In genomic region chr2:43508209-43508608, GRCh38 we compare ENCODE assay signal across 25 cellular contexts.
DNase-seq lines count a peak whose midpoint lies in the region; ATAC-seq, FAIRE-seq and TF ChIP-seq lines count a peak whose summit lies in the region.
"Had no signal": no experiment of that assay in that cellular context is flagged by ENCODE, and none has a peak within 500 bp of the region (broad histone marks: within the 10 kb centered on the region; RNA-seq: fewer than 3 reads in every experiment).

No MANE protein-coding gene starts in this region.

- H3K9me3 ChIP-seq in RWPE2 (ENCODE audit: severe bottlenecking) (no peaks in the 10 kb centered on the region), small intestine (ENCODE audit: control insufficient read depth, low read depth) (no peaks in the 10 kb centered on the region)
- H3K9me3 ChIP-seq: BLaER1, Peyer's patch, sigmoid colon, suprapubic skin had no signal

- no peak for DNase-seq in activated naive CD4-positive, alpha-beta T cell treated with anti-CD3 and anti-CD28 coated beads, Interleukin-2, amount 10 ng/mL, durations not matched to agents 7 days and 5 days
- DNase-seq in activated naive CD4-positive, alpha-beta T cell treated with anti-CD3 and anti-CD28 coated beads, Interleukin-2, amount 50 U/mL, for 16 hours, result no peak
- DNase-seq in RWPE2 (ENCODE audit: low spot score) (no peak), small intestine (no peak), brain microvascular endothelial cell (no peak), COLO668 (lab: John Stamatoyannopoulos, UW; ENCODE audit: unreplicated experiment) (no peak)
- DNase-seq in activated naive CD8-positive, alpha-beta T cell treated with anti-CD3 and anti-CD28 coated beads, Interleukin-2, amount 10 ng/mL, durations not matched to agents 7 days and 5 days, result no peak
- DNase-seq: activated CD4-positive, alpha-beta T cell treated with anti-CD3 and anti-CD28 coated beads for 48 hours; activated CD8-positive, alpha-beta memory T cell treated with anti-CD3 and anti-CD28 coated beads, Interleukin-2, amount 50 U/mL, for 4 hours; erythroblast; GOT3; hypothalamus; left cardiac atrium; Peyer's patch; SIG-M5; sigmoid colon had no signal

- peak overlapping the region; percentile 5 for H3K27ac ChIP-seq in RWPE2 (ENCODE audit: poor library complexity, severe bottlenecking)
- no peak overlapping the region for H3K27ac ChIP-seq in small intestine (ENCODE audit: low read depth in 1 of 2, low read length in 1 of 2)
- H3K27ac ChIP-seq in brain microvascular endothelial cell, result no peak overlapping the region
- H3K27ac ChIP-seq: BLaER1, coronary artery, Peyer's patch, sigmoid colon, suprapubic skin had no signal

- peaks cover 5% of the 10 kb centered on the region; the same call in 1 of the 2 replicates for H3K36me3 ChIP-seq in RWPE2 (ENCODE audit: low read depth)
- peaks cover 0 to 4% of the 10 kb centered on the region in 2 donors for H3K36me3 ChIP-seq in small intestine (ENCODE audit: control insufficient read depth in 2 of 2, insufficient read depth in 2 of 2, low read length in 2 of 2)
- H3K36me3 ChIP-seq in brain microvascular endothelial cell (replicated peaks), result peaks cover 2% of the 10 kb centered on the region

- FAIRE-seq in small intestine (lab: Jason Lieb, UNC), result no peak
- FAIRE-seq: astrocyte, D721Med had no signal

- in situ Hi-C loops in brain microvascular endothelial cell (cut with HindIII; ENCODE audit: low pct_ligation_motif_present, low sequenced_read_pairs), result no loop called here

- no peaks in the 10 kb centered on the region for H3K27me3 Mint-ChIP-seq in activated naive CD4-positive, alpha-beta T cell treated with anti-CD3 and anti-CD28 coated beads, Interleukin-2, amount 10 ng/mL, durations not matched to agents 7 days and 5 days
- no peaks in the 10 kb centered on the region for H3K27me3 Mint-ChIP-seq in activated naive CD8-positive, alpha-beta T cell treated with anti-CD3 and anti-CD28 coated beads, Interleukin-2, amount 10 ng/mL, durations not matched to agents 7 days and 5 days
- H3K27me3 Mint-ChIP-seq in stimulated activated naive CD8-positive, alpha-beta T cell treated with anti-CD3 and anti-CD28 coated beads, Interleukin-15, Interleukin-2, amounts not matched to agents 100 ng/mL and 50 ng/mL, for 24 hours, result no peaks in the 10 kb centered on the region

- H3K27me3 ChIP-seq in RWPE2 (ENCODE audit: insufficient read depth, poor library complexity, severe bottlenecking) (no peaks in the 10 kb centered on the region), small intestine (ENCODE audit: control insufficient read depth in 2 of 2, insufficient read depth in 2 of 2, low read length in 2 of 2) (no peaks in the 10 kb centered on the region), brain microvascular endothelial cell (replicated peaks) (no peaks in the 10 kb centered on the region)
- H3K27me3 ChIP-seq: BLaER1, Peyer's patch, sigmoid colon, suprapubic skin had no signal

- ATAC-seq in RWPE2 (ENCODE audit: low read depth), result no peak
- ATAC-seq in activated naive CD8-positive, alpha-beta T cell treated with anti-CD3 and anti-CD28 coated beads, Interleukin-2, amount 10 ng/mL, durations not matched to agents 7 days and 5 days (ENCODE audit: low read depth), result peak; percentile 83
- ATAC-seq: left cardiac atrium had no signal

- no peaks in the 10 kb centered on the region for H3K9me3 Mint-ChIP-seq in activated naive CD4-positive, alpha-beta T cell treated with anti-CD3 and anti-CD28 coated beads, Interleukin-2, amount 10 ng/mL, durations not matched to agents 7 days and 5 days
- peaks cover 1% of the 10 kb centered on the region for H3K9me3 Mint-ChIP-seq in activated naive CD8-positive, alpha-beta T cell treated with anti-CD3 and anti-CD28 coated beads, Interleukin-2, amount 10 ng/mL, durations not matched to agents 7 days and 5 days
- H3K9me3 Mint-ChIP-seq in stimulated activated naive CD8-positive, alpha-beta T cell treated with anti-CD3 and anti-CD28 coated beads, Interleukin-15, Interleukin-2, amounts not matched to agents 100 ng/mL and 50 ng/mL, for 24 hours, result no peaks in the 10 kb centered on the region
- H3K9me3 Mint-ChIP-seq: nephron; T-helper 2 cell treated with Interferon-gamma antibody and Interleukin-4, amounts not matched to agents 5 μg/mL and 100 μg/mL, for 36 hours had no signal

- H3K4me1 ChIP-seq in RWPE2 (ENCODE audit: insufficient read depth, poor library complexity, severe bottlenecking) (peaks cover 13% of the 10 kb centered on the region), small intestine (ENCODE audit: control insufficient read depth in 2 of 2, insufficient read depth in 1 of 2, low read depth in 1 of 2, low read length in 1 of 2) (no peaks in the 10 kb centered on the region)
- H3K4me1 ChIP-seq: BLaER1 had no signal

- WGBS in small intestine, 3 donors, result 63 to 81% (median 65%) methylated on average over 3 of the region's 3 CpGs

- POLR2A ChIA-PET in activated naive CD8-positive, alpha-beta T cell treated with anti-CD3 and anti-CD28 coated beads, Interleukin-2, amount 10 ng/mL, durations not matched to agents 7 days and 5 days (lab: Charles Lee), result interaction anchor here (0.8 kb wide), 1 partner anchor 32 kb away, joined by 3 read pairs; no protein-coding TSS in a partner anchor

- peaks cover 16% of the 10 kb centered on the region for H3K4me1 Mint-ChIP-seq in activated naive CD4-positive, alpha-beta T cell treated with anti-CD3 and anti-CD28 coated beads, Interleukin-2, amount 10 ng/mL, durations not matched to agents 7 days and 5 days
- peaks cover 20% of the 10 kb centered on the region for H3K4me1 Mint-ChIP-seq in activated naive CD8-positive, alpha-beta T cell treated with anti-CD3 and anti-CD28 coated beads, Interleukin-2, amount 10 ng/mL, durations not matched to agents 7 days and 5 days
- H3K4me1 Mint-ChIP-seq in stimulated activated naive CD8-positive, alpha-beta T cell treated with anti-CD3 and anti-CD28 coated beads, Interleukin-15, Interleukin-2, amounts not matched to agents 100 ng/mL and 50 ng/mL, for 24 hours (ENCODE audit: low read depth), result peaks cover 37% of the 10 kb centered on the region
- H3K4me1 Mint-ChIP-seq: nephron had no signal

- no peak overlapping the region for H3K4me3 ChIP-seq in RWPE2 (ENCODE audit: severe bottlenecking)
- no peak overlapping the region for H3K4me3 ChIP-seq in small intestine (ENCODE audit: low read depth in 1 of 2, low read length in 2 of 2)
- no peak overlapping the region for H3K4me3 ChIP-seq in brain microvascular endothelial cell (ENCODE audit: low read depth, low read length)
- H3K4me3 ChIP-seq: BLaER1, coronary artery, lung, Peyer's patch, sigmoid colon, suprapubic skin had no signal

- CTCF ChIA-PET in activated naive CD4-positive, alpha-beta T cell treated with anti-CD3 and anti-CD28 coated beads, Interleukin-2, amount 10 ng/mL, durations not matched to agents 7 days and 5 days (lab: Charles Lee), result no interaction called here

- peak overlapping the region; percentile 43 for H3K27ac Mint-ChIP-seq in activated naive CD4-positive, alpha-beta T cell treated with anti-CD3 and anti-CD28 coated beads, Interleukin-2, amount 10 ng/mL, durations not matched to agents 7 days and 5 days
- peak overlapping the region; percentile 42 for H3K27ac Mint-ChIP-seq in activated naive CD8-positive, alpha-beta T cell treated with anti-CD3 and anti-CD28 coated beads, Interleukin-2, amount 10 ng/mL, durations not matched to agents 7 days and 5 days
- H3K27ac Mint-ChIP-seq in stimulated activated naive CD8-positive, alpha-beta T cell treated with anti-CD3 and anti-CD28 coated beads, Interleukin-15, Interleukin-2, amounts not matched to agents 100 ng/mL and 50 ng/mL, for 24 hours, result peak overlapping the region; percentile 59
- H3K27ac Mint-ChIP-seq: nephron; T-helper 2 cell treated with Interferon-gamma antibody and Interleukin-4, amounts not matched to agents 5 μg/mL and 100 μg/mL, for 36 hours had no signal

- H3K36me3 Mint-ChIP-seq in activated naive CD4-positive, alpha-beta T cell treated with anti-CD3 and anti-CD28 coated beads, Interleukin-2, amount 10 ng/mL, durations not matched to agents 7 days and 5 days, result peaks cover 24% of the 10 kb centered on the region
- peaks cover 27% of the 10 kb centered on the region for H3K36me3 Mint-ChIP-seq in activated naive CD8-positive, alpha-beta T cell treated with anti-CD3 and anti-CD28 coated beads, Interleukin-2, amount 10 ng/mL, durations not matched to agents 7 days and 5 days
- H3K36me3 Mint-ChIP-seq in stimulated activated naive CD8-positive, alpha-beta T cell treated with anti-CD3 and anti-CD28 coated beads, Interleukin-15, Interleukin-2, amounts not matched to agents 100 ng/mL and 50 ng/mL, for 24 hours (ENCODE audit: low read depth), result peaks cover 60% of the 10 kb centered on the region

- TF ChIP-seq CTCF in RWPE2 (IDR thresholded peaks at IDR 0.05; ENCODE audit: poor library complexity, severe bottlenecking), result no peak
- TF ChIP-seq CTCF in brain microvascular endothelial cell (IDR thresholded peaks at IDR 0.05; ENCODE audit: low read depth, low read length, missing control alignments), result no peak

- no peak overlapping the region for H3K4me3 Mint-ChIP-seq in activated naive CD4-positive, alpha-beta T cell treated with anti-CD3 and anti-CD28 coated beads, Interleukin-2, amount 10 ng/mL, durations not matched to agents 7 days and 5 days
- no peak overlapping the region for H3K4me3 Mint-ChIP-seq in activated naive CD8-positive, alpha-beta T cell treated with anti-CD3 and anti-CD28 coated beads, Interleukin-2, amount 10 ng/mL, durations not matched to agents 7 days and 5 days
- peak overlapping the region; percentile 6 for H3K4me3 Mint-ChIP-seq in stimulated activated naive CD8-positive, alpha-beta T cell treated with anti-CD3 and anti-CD28 coated beads, Interleukin-15, Interleukin-2, amounts not matched to agents 100 ng/mL and 50 ng/mL, for 24 hours
- H3K4me3 Mint-ChIP-seq: nephron; T-helper 2 cell treated with Interferon-gamma antibody and Interleukin-4, amounts not matched to agents 5 μg/mL and 100 μg/mL, for 36 hours had no signal
